ENCODE assay signal across 6 cellular contexts in the genomic region with DNA sequence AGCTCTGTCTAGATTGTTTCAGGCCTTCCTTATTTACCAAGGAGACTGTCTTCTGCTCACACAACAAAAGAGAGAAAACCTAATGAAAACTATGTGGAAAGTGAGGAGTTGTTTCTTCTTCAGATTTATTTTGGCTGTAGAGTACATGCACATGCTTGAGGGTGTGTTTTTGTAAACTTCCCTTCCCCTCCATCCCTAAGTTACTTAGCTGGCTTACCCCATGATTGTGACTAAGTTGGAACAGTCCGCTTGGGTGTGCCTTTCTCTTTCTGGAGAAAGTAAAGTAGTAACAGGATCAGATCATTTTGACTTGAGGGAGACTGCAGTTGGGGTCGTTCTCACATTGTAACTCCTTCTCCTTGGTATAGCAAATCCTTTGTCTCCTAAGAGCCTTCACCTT.
"Had no signal": no experiment of that assay in that cellular context is flagged by ENCODE, and none has a peak within 500 bp of the region (broad histone marks: within the 10 kb centered on the region; RNA-seq: fewer than 3 reads in every experiment).

No MANE protein-coding gene starts in this region.

- H3K4me1 Mint-ChIP-seq: IgD-negative memory B cell had no signal

- H3K27me3 Mint-ChIP-seq: IgD-negative memory B cell had no signal

- H3K4me3 Mint-ChIP-seq: IgD-negative memory B cell had no signal

- H3K4me3 ChIP-seq: K562 had no signal

- H3K36me3 Mint-ChIP-seq: IgD-negative memory B cell had no signal

- ATAC-seq: HepG2, K562 had no signal

- FAIRE-seq: HepG2, HTR-8/SVneo, K562 had no signal

- H3K27ac ChIP-seq: HL-60 had no signal

- DNase-seq: IMR-90 had no signal

- H3K27ac Mint-ChIP-seq: IgD-negative memory B cell had no signal
